ENCODE assay signal across 1 cellular context in the genomic region with DNA sequence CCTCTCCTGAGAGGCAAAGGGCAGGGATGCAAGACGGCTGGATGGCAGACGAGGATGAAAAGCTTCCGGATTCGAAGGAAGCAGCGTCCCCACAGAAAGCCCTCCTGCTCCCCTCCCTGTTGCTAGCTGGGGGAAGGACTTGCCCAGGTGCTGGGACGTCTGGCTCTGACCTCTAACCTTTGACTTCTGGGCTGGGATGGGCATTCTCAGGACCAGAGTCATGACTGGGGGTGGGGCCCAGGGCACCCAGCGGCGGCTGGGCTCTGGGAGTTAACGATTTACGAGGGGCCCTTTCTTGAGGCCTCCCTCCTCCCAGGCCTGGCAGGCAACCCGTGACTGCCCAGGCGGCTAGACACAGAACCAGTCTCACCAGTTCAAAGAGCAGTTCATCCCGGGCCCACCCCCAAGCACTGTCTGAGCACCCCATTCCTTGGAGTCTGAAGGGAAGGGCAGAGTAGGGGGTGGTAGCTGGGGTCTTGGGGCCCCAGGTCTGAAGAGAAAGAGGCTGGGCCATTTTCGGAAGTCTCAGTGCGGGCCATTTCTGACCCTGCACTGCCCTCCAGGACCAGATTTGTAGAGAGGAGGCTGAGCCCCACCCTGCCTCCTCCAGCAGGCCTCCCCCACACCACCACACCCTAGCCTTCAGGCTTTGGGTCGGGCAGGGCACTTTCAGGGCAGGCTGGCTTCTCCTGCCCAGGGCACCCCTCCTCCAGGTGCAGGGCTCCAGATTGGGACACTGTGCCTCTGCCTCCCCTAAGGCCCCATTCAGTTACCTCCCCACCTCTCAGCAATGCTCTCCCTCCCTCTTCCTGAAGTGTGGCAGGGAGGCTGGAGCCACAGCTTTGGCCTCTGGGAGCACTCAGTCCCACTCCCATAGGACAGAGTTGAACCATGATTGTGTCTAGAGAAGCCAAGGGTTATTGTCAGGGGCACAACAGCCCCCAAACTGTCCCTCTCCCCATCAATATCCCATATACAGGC.
TF ChIP-seq lines count a peak whose summit lies in the region.

No MANE protein-coding gene starts in this region.

TF ChIP-seq in HepG2, 621 proteins besides CTCF, POLR2A, EP300 and RAD21 (continued from another document and continues in another):
- TF ChIP-seq, protein P1, sequence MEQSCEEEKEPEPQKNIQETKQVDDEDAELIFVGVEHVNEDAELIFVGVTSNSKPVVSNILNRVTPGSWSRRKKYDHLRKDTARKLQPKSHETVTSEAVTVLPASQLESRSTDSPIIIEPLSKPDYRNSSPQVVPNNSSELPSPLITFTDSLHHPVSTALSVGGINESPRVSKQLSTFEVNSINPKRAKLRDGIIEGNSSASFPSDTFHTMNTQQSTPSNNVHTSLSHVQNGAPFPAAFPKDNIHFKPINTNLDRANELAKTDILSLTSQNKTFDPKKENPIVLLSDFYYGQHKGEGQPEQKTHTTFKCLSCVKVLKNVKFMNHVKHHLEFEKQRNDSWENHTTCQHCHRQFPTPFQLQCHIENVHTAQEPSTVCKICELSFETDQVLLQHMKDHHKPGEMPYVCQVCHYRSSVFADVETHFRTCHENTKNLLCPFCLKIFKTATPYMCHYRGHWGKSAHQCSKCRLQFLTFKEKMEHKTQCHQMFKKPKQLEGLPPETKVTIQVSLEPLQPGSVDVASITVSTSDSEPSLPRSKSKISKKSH (CRISPR knock-in tag; IDR thresholded peaks at IDR 0.05; ENCODE audit: borderline replicate concordance) = peak; percentile 32; the same call in 1 of the 2 replicates
- no peak for TF ChIP-seq KAT7 (CRISPR knock-in tag; IDR thresholded peaks at IDR 0.05; ENCODE audit: borderline replicate concordance)
- TF ChIP-seq, protein P2, sequence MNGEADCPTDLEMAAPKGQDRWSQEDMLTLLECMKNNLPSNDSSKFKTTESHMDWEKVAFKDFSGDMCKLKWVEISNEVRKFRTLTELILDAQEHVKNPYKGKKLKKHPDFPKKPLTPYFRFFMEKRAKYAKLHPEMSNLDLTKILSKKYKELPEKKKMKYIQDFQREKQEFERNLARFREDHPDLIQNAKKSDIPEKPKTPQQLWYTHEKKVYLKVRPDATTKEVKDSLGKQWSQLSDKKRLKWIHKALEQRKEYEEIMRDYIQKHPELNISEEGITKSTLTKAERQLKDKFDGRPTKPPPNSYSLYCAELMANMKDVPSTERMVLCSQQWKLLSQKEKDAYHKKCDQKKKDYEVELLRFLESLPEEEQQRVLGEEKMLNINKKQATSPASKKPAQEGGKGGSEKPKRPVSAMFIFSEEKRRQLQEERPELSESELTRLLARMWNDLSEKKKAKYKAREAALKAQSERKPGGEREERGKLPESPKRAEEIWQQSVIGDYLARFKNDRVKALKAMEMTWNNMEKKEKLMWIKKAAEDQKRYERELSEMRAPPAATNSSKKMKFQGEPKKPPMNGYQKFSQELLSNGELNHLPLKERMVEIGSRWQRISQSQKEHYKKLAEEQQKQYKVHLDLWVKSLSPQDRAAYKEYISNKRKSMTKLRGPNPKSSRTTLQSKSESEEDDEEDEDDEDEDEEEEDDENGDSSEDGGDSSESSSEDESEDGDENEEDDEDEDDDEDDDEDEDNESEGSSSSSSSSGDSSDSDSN (CRISPR knock-in tag; IDR thresholded peaks at IDR 0.05) = peak; percentile 51
- no peak for TF ChIP-seq ZNF3 (CRISPR knock-in tag; IDR thresholded peaks at IDR 0.05)
- TF ChIP-seq, protein P3, sequence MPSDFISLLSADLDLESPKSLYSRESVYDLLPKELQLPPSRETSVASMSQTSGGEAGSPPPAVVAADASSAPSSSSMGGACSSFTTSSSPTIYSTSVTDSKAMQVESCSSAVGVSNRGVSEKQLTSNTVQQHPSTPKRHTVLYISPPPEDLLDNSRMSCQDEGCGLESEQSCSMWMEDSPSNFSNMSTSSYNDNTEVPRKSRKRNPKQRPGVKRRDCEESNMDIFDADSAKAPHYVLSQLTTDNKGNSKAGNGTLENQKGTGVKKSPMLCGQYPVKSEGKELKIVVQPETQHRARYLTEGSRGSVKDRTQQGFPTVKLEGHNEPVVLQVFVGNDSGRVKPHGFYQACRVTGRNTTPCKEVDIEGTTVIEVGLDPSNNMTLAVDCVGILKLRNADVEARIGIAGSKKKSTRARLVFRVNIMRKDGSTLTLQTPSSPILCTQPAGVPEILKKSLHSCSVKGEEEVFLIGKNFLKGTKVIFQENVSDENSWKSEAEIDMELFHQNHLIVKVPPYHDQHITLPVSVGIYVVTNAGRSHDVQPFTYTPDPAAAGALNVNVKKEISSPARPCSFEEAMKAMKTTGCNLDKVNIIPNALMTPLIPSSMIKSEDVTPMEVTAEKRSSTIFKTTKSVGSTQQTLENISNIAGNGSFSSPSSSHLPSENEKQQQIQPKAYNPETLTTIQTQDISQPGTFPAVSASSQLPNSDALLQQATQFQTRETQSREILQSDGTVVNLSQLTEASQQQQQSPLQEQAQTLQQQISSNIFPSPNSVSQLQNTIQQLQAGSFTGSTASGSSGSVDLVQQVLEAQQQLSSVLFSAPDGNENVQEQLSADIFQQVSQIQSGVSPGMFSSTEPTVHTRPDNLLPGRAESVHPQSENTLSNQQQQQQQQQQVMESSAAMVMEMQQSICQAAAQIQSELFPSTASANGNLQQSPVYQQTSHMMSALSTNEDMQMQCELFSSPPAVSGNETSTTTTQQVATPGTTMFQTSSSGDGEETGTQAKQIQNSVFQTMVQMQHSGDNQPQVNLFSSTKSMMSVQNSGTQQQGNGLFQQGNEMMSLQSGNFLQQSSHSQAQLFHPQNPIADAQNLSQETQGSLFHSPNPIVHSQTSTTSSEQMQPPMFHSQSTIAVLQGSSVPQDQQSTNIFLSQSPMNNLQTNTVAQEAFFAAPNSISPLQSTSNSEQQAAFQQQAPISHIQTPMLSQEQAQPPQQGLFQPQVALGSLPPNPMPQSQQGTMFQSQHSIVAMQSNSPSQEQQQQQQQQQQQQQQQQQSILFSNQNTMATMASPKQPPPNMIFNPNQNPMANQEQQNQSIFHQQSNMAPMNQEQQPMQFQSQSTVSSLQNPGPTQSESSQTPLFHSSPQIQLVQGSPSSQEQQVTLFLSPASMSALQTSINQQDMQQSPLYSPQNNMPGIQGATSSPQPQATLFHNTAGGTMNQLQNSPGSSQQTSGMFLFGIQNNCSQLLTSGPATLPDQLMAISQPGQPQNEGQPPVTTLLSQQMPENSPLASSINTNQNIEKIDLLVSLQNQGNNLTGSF (CRISPR knock-in tag; IDR thresholded peaks at IDR 0.05) = no peak
- TF ChIP-seq, protein P4, sequence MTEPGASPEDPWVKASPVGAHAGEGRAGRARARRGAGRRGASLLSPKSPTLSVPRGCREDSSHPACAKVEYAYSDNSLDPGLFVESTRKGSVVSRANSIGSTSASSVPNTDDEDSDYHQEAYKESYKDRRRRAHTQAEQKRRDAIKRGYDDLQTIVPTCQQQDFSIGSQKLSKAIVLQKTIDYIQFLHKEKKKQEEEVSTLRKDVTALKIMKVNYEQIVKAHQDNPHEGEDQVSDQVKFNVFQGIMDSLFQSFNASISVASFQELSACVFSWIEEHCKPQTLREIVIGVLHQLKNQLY (CRISPR knock-in tag; IDR thresholded peaks at IDR 0.05) = no peak
- TF ChIP-seq CHD2 (IDR thresholded peaks at IDR 0.05; ENCODE audit: low read depth, low read length) = no peak; the same call in 1 of the 2 replicates
- TF ChIP-seq, protein P5, sequence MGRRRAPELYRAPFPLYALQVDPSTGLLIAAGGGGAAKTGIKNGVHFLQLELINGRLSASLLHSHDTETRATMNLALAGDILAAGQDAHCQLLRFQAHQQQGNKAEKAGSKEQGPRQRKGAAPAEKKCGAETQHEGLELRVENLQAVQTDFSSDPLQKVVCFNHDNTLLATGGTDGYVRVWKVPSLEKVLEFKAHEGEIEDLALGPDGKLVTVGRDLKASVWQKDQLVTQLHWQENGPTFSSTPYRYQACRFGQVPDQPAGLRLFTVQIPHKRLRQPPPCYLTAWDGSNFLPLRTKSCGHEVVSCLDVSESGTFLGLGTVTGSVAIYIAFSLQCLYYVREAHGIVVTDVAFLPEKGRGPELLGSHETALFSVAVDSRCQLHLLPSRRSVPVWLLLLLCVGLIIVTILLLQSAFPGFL (CRISPR knock-in tag; IDR thresholded peaks at IDR 0.05) = no peak
- TF ChIP-seq CBX1 (IDR thresholded peaks at IDR 0.05; ENCODE audit: low read depth) = no peak
- TF ChIP-seq NFE2 (CRISPR knock-in tag; IDR thresholded peaks at IDR 0.05) = no peak
- TF ChIP-seq PLRG1 (conservative IDR thresholded peaks at IDR 0.05) = no peak
- 0 out of 2 replicates have a peak, but pooled peaks have one; percentile 13 for TF ChIP-seq ONECUT2 (CRISPR knock-in tag; IDR thresholded peaks at IDR 0.05)
- TF ChIP-seq CBX5 (CRISPR knock-in tag; IDR thresholded peaks at IDR 0.05; ENCODE audit: borderline replicate concordance) = no peak
- 0 out of 2 replicates have a peak, but pooled peaks have one; percentile 27 for TF ChIP-seq ZNF614 (CRISPR knock-in tag; IDR thresholded peaks at IDR 0.05; ENCODE audit: borderline replicate concordance)
- TF ChIP-seq, protein P6, sequence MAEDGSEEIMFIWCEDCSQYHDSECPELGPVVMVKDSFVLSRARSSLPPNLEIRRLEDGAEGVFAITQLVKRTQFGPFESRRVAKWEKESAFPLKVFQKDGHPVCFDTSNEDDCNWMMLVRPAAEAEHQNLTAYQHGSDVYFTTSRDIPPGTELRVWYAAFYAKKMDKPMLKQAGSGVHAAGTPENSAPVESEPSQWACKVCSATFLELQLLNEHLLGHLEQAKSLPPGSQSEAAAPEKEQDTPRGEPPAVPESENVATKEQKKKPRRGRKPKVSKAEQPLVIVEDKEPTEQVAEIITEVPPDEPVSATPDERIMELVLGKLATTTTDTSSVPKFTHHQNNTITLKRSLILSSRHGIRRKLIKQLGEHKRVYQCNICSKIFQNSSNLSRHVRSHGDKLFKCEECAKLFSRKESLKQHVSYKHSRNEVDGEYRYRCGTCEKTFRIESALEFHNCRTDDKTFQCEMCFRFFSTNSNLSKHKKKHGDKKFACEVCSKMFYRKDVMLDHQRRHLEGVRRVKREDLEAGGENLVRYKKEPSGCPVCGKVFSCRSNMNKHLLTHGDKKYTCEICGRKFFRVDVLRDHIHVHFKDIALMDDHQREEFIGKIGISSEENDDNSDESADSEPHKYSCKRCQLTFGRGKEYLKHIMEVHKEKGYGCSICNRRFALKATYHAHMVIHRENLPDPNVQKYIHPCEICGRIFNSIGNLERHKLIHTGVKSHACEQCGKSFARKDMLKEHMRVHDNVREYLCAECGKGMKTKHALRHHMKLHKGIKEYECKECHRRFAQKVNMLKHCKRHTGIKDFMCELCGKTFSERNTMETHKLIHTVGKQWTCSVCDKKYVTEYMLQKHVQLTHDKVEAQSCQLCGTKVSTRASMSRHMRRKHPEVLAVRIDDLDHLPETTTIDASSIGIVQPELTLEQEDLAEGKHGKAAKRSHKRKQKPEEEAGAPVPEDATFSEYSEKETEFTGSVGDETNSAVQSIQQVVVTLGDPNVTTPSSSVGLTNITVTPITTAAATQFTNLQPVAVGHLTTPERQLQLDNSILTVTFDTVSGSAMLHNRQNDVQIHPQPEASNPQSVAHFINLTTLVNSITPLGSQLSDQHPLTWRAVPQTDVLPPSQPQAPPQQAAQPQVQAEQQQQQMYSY (CRISPR knock-in tag; IDR thresholded peaks at IDR 0.05) = peak; percentile 90; the same call in 1 of the 2 replicates
- TF ChIP-seq ZNF572 (CRISPR knock-in tag; IDR thresholded peaks at IDR 0.05) = no peak
- 0 out of 2 replicates have a peak, but pooled peaks have one; percentile 36 for TF ChIP-seq ZMYM2 (CRISPR knock-in tag; IDR thresholded peaks at IDR 0.05)
- TF ChIP-seq ZNF382 (CRISPR knock-in tag; IDR thresholded peaks at IDR 0.05; ENCODE audit: borderline replicate concordance) = no peak
- TF ChIP-seq, protein P7, sequence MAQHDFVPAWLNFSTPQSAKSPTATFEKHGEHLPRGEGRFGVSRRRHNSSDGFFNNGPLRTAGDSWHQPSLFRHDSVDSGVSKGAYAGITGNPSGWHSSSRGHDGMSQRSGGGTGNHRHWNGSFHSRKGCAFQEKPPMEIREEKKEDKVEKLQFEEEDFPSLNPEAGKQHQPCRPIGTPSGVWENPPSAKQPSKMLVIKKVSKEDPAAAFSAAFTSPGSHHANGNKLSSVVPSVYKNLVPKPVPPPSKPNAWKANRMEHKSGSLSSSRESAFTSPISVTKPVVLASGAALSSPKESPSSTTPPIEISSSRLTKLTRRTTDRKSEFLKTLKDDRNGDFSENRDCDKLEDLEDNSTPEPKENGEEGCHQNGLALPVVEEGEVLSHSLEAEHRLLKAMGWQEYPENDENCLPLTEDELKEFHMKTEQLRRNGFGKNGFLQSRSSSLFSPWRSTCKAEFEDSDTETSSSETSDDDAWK (CRISPR knock-in tag; IDR thresholded peaks at IDR 0.05) = no peak
- no peak for TF ChIP-seq ZNF207 (IDR thresholded peaks at IDR 0.05; ENCODE audit: borderline replicate concordance)
- TF ChIP-seq, protein P8, sequence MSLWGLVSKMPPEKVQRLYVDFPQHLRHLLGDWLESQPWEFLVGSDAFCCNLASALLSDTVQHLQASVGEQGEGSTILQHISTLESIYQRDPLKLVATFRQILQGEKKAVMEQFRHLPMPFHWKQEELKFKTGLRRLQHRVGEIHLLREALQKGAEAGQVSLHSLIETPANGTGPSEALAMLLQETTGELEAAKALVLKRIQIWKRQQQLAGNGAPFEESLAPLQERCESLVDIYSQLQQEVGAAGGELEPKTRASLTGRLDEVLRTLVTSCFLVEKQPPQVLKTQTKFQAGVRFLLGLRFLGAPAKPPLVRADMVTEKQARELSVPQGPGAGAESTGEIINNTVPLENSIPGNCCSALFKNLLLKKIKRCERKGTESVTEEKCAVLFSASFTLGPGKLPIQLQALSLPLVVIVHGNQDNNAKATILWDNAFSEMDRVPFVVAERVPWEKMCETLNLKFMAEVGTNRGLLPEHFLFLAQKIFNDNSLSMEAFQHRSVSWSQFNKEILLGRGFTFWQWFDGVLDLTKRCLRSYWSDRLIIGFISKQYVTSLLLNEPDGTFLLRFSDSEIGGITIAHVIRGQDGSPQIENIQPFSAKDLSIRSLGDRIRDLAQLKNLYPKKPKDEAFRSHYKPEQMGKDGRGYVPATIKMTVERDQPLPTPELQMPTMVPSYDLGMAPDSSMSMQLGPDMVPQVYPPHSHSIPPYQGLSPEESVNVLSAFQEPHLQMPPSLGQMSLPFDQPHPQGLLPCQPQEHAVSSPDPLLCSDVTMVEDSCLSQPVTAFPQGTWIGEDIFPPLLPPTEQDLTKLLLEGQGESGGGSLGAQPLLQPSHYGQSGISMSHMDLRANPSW (CRISPR knock-in tag; IDR thresholded peaks at IDR 0.05; ENCODE audit: borderline replicate concordance) = no peak; the same call in 1 of the 2 replicates
- TF ChIP-seq ZNF431 (CRISPR knock-in tag; IDR thresholded peaks at IDR 0.05; ENCODE audit: borderline replicate concordance, low read depth) = peak; percentile 70; the same call in 1 of the 2 replicates
- TF ChIP-seq NCOA1 (CRISPR knock-in tag; IDR thresholded peaks at IDR 0.05) = no peak
- TF ChIP-seq ZNF251 (CRISPR knock-in tag; IDR thresholded peaks at IDR 0.05) = no peak
- TF ChIP-seq, protein P9, sequence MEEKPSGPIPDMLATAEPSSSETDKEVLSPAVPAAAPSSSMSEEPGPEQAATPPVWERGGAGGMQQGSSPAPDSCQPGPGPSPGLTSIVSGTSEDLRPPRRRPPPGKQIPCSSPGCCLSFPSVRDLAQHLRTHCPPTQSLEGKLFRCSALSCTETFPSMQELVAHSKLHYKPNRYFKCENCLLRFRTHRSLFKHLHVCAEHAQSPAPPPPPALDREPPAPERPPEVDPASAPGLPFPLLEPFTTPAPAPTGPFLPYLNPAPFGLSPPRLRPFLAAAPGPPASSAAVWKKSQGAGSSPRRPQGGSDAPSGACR (CRISPR knock-in tag; IDR thresholded peaks at IDR 0.05) = no peak
- TF ChIP-seq ZNF546 (CRISPR knock-in tag; conservative IDR thresholded peaks at IDR 0.05) = no peak
- TF ChIP-seq, protein P10, sequence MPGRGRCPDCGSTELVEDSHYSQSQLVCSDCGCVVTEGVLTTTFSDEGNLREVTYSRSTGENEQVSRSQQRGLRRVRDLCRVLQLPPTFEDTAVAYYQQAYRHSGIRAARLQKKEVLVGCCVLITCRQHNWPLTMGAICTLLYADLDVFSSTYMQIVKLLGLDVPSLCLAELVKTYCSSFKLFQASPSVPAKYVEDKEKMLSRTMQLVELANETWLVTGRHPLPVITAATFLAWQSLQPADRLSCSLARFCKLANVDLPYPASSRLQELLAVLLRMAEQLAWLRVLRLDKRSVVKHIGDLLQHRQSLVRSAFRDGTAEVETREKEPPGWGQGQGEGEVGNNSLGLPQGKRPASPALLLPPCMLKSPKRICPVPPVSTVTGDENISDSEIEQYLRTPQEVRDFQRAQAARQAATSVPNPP (CRISPR knock-in tag; IDR thresholded peaks at IDR 0.05) = no peak
